In the genomic region with DNA sequence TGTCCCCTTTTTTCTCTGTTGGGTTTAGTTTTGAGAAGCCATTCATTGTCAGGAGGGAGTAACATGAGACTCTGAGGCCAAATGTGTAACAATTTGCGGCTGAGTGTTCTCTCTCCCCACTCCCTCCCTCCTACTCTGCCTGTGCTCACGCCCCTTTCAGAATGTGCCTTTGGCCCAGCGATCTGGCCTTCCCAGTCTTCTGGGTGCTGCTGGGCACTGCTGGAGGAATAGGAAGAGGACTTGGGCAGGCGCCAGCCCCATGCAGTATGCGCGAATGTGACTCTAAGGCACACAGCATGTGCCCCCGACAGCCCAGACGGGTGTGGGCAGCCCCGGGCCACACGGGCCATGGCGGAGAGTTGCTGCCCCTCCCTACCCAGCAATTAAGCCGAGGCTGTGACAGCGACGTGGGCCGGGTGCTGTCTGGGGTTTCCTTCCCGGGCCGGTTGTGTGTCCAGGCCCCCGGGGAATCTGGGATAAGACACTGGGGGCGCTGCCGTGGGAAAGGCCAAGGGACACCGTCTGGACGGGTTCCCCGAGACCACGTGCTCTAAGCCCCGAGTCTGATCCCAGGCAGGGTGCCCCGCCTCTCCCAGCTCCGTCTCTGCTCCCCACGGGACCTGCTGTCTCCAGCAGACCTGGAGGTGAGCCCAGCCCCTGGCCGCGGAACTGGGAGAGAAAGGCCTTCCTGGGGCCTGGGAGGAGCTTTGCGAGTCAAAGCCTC, we compare ENCODE assay signal across 1 cellular context.
A peak's percentile ranks its signal among the peaks of the same experiment; 100 is the strongest.
TF ChIP-seq lines count a peak whose summit lies in the region.

No MANE protein-coding gene starts in this region.

TF ChIP-seq in HepG2, 621 proteins besides CTCF, POLR2A, EP300 and RAD21 (continued from another document):
- TF ChIP-seq, protein P1, sequence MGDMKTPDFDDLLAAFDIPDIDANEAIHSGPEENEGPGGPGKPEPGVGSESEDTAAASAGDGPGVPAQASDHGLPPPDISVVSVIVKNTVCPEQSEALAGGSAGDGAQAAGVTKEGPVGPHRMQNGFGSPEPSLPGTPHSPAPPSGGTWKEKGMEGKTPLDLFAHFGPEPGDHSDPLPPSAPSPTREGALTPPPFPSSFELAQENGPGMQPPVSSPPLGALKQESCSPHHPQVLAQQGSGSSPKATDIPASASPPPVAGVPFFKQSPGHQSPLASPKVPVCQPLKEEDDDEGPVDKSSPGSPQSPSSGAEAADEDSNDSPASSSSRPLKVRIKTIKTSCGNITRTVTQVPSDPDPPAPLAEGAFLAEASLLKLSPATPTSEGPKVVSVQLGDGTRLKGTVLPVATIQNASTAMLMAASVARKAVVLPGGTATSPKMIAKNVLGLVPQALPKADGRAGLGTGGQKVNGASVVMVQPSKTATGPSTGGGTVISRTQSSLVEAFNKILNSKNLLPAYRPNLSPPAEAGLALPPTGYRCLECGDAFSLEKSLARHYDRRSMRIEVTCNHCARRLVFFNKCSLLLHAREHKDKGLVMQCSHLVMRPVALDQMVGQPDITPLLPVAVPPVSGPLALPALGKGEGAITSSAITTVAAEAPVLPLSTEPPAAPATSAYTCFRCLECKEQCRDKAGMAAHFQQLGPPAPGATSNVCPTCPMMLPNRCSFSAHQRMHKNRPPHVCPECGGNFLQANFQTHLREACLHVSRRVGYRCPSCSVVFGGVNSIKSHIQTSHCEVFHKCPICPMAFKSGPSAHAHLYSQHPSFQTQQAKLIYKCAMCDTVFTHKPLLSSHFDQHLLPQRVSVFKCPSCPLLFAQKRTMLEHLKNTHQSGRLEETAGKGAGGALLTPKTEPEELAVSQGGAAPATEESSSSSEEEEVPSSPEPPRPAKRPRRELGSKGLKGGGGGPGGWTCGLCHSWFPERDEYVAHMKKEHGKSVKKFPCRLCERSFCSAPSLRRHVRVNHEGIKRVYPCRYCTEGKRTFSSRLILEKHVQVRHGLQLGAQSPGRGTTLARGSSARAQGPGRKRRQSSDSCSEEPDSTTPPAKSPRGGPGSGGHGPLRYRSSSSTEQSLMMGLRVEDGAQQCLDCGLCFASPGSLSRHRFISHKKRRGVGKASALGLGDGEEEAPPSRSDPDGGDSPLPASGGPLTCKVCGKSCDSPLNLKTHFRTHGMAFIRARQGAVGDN (CRISPR knock-in tag; IDR thresholded peaks at IDR 0.05): peak; percentile 41; the same call in 1 of the 2 replicates
- TF ChIP-seq KLF16 (CRISPR knock-in tag; IDR thresholded peaks at IDR 0.05) (no peak; a peak in 1 of 4 replicates), KLF13 (CRISPR knock-in tag; IDR thresholded peaks at IDR 0.05) (no peak), RBM39 (IDR thresholded peaks at IDR 0.05; ENCODE audit: low read depth, low read length, poor library complexity, severe bottlenecking) (peak; percentile 72), ZNF224 (CRISPR knock-in tag; IDR thresholded peaks at IDR 0.05) (no peak), ZNF567 (CRISPR knock-in tag; IDR thresholded peaks at IDR 0.05; ENCODE audit: borderline replicate concordance) (0 out of 2 replicates have a peak, but pooled peaks have one; percentile 18), ZNF34 (CRISPR knock-in tag; IDR thresholded peaks at IDR 0.05; ENCODE audit: borderline replicate concordance) (0 out of 2 replicates have a peak, but pooled peaks have one; percentile 14), AGO1 (IDR thresholded peaks at IDR 0.05; ENCODE audit: low read depth, low read length, poor library complexity, severe bottlenecking) (peak; percentile 21), ZNF562 (CRISPR knock-in tag; IDR thresholded peaks at IDR 0.05; ENCODE audit: borderline replicate concordance) (no peak), ZFX (CRISPR knock-in tag; IDR thresholded peaks at IDR 0.05; ENCODE audit: low read depth) (peak; percentile 13; the same call in 1 of the 2 replicates), HCFC1 (IDR thresholded peaks at IDR 0.05; ENCODE audit: low read depth, low read length) (no peak), NFATC3 (CRISPR knock-in tag; IDR thresholded peaks at IDR 0.05) (no peak), ZBTB38 (CRISPR knock-in tag; IDR thresholded peaks at IDR 0.05) (no peak), ZFP41 (CRISPR knock-in tag; IDR thresholded peaks at IDR 0.05; ENCODE audit: borderline replicate concordance) (no peak), ZNF260 (CRISPR knock-in tag; IDR thresholded peaks at IDR 0.05; ENCODE audit: borderline replicate concordance, low read depth) (no peak), MXD4 (CRISPR knock-in tag; IDR thresholded peaks at IDR 0.05) (no peak), HNRNPUL1 (IDR thresholded peaks at IDR 0.05; ENCODE audit: low read depth, low read length) (no peak), ZNF264 (CRISPR knock-in tag; IDR thresholded peaks at IDR 0.05) (no peak), CCDC6 (CRISPR knock-in tag; IDR thresholded peaks at IDR 0.05) (no peak; the same call in 1 of the 2 replicates), POGZ (CRISPR knock-in tag; IDR thresholded peaks at IDR 0.05) (no peak)
- TF ChIP-seq, protein P2, sequence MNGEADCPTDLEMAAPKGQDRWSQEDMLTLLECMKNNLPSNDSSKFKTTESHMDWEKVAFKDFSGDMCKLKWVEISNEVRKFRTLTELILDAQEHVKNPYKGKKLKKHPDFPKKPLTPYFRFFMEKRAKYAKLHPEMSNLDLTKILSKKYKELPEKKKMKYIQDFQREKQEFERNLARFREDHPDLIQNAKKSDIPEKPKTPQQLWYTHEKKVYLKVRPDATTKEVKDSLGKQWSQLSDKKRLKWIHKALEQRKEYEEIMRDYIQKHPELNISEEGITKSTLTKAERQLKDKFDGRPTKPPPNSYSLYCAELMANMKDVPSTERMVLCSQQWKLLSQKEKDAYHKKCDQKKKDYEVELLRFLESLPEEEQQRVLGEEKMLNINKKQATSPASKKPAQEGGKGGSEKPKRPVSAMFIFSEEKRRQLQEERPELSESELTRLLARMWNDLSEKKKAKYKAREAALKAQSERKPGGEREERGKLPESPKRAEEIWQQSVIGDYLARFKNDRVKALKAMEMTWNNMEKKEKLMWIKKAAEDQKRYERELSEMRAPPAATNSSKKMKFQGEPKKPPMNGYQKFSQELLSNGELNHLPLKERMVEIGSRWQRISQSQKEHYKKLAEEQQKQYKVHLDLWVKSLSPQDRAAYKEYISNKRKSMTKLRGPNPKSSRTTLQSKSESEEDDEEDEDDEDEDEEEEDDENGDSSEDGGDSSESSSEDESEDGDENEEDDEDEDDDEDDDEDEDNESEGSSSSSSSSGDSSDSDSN (CRISPR knock-in tag; IDR thresholded peaks at IDR 0.05): no peak; the same call in 1 of the 2 replicates
- TF ChIP-seq, protein P3, sequence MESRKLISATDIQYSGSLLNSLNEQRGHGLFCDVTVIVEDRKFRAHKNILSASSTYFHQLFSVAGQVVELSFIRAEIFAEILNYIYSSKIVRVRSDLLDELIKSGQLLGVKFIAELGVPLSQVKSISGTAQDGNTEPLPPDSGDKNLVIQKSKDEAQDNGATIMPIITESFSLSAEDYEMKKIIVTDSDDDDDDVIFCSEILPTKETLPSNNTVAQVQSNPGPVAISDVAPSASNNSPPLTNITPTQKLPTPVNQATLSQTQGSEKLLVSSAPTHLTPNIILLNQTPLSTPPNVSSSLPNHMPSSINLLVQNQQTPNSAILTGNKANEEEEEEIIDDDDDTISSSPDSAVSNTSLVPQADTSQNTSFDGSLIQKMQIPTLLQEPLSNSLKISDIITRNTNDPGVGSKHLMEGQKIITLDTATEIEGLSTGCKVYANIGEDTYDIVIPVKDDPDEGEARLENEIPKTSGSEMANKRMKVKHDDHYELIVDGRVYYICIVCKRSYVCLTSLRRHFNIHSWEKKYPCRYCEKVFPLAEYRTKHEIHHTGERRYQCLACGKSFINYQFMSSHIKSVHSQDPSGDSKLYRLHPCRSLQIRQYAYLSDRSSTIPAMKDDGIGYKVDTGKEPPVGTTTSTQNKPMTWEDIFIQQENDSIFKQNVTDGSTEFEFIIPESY (CRISPR knock-in tag; IDR thresholded peaks at IDR 0.05): no peak; the same call in 1 of the 2 replicates
- TF ChIP-seq, protein P4, sequence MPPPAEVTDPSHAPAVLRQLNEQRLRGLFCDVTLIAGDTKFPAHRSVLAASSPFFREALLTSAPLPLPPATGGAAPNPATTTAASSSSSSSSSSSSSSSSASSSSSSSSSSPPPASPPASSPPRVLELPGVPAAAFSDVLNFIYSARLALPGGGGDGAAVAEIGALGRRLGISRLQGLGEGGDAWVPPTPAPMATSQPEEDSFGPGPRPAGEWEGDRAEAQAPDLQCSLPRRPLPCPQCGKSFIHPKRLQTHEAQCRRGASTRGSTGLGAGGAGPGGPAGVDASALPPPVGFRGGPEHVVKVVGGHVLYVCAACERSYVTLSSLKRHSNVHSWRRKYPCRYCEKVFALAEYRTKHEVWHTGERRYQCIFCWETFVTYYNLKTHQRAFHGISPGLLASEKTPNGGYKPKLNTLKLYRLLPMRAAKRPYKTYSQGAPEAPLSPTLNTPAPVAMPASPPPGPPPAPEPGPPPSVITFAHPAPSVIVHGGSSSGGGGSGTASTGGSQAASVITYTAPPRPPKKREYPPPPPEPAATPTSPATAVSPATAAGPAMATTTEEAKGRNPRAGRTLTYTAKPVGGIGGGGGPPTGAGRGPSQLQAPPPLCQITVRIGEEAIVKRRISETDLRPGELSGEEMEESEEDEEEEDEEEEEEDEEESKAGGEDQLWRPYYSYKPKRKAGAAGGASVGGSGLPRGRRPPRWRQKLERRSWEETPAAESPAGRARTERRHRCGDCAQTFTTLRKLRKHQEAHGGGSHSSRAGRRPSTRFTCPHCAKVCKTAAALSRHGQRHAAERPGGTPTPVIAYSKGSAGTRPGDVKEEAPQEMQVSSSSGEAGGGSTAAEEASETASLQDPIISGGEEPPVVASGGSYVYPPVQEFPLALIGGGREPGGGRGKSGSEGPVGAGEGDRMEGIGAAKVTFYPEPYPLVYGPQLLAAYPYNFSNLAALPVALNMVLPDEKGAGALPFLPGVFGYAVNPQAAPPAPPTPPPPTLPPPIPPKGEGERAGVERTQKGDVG (CRISPR knock-in tag; IDR thresholded peaks at IDR 0.05; ENCODE audit: borderline replicate concordance): peak; percentile 40; the same call in 1 of the 2 replicates
- TF ChIP-seq, protein P5, sequence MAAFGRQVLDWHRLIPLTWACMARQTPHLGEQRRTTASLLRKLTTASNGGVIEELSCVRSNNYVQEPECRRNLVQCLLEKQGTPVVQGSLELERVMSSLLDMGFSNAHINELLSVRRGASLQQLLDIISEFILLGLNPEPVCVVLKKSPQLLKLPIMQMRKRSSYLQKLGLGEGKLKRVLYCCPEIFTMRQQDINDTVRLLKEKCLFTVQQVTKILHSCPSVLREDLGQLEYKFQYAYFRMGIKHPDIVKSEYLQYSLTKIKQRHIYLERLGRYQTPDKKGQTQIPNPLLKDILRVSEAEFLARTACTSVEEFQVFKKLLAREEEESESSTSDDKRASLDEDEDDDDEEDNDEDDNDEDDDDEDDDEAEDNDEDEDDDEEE (CRISPR knock-in tag; IDR thresholded peaks at IDR 0.05): no peak
- TF ChIP-seq, protein P6, sequence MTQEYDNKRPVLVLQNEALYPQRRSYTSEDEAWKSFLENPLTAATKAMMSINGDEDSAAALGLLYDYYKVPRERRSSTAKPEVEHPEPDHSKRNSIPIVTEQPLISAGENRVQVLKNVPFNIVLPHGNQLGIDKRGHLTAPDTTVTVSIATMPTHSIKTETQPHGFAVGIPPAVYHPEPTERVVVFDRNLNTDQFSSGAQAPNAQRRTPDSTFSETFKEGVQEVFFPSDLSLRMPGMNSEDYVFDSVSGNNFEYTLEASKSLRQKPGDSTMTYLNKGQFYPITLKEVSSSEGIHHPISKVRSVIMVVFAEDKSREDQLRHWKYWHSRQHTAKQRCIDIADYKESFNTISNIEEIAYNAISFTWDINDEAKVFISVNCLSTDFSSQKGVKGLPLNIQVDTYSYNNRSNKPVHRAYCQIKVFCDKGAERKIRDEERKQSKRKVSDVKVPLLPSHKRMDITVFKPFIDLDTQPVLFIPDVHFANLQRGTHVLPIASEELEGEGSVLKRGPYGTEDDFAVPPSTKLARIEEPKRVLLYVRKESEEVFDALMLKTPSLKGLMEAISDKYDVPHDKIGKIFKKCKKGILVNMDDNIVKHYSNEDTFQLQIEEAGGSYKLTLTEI (CRISPR knock-in tag; conservative IDR thresholded peaks at IDR 0.05): no peak
TF ChIP-seq in HepG2: peak in this region for 13.
